Comparison of ENCODE assay signal across 13 cellular contexts in the genomic region with DNA sequence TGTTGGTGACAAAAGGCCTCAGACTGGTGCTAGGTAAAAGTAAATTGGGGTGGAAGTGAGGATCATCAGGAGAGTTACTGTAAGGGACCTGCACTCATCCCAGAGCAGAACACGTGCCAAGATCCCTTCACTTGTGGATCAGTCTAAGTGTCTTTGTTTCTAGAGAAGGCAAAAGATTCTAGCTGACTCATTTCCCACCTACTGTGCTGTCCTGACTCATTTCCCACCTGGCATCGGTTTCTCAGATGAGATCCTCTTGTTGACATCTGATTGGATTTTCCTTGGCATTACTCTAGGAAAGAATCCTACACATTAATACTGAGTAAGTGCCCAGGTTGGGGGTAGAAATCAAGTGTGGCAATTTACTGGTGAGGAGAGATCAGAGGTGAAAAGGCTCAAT.
A peak's percentile ranks its signal among the peaks of the same experiment; 100 is the strongest.
DNase-seq lines count a peak whose midpoint lies in the region; ATAC-seq and TF ChIP-seq lines count a peak whose summit lies in the region.
"Had no signal": no experiment of that assay in that cellular context is flagged by ENCODE, and none has a peak within 500 bp of the region (broad histone marks: within the 10 kb centered on the region; RNA-seq: fewer than 3 reads in every experiment).

No MANE protein-coding gene starts in this region.

- no peak overlapping the region for H3K27ac ChIP-seq in epithelial cell of prostate
- no peak overlapping the region for H3K27ac ChIP-seq in upper lobe of left lung
- H3K27ac ChIP-seq: thoracic aorta had no signal

- 25 to 42% methylated on average over 2 of the region's 2 CpGs for WGBS in upper lobe of left lung, 2 donors

- H3K27me3 Mint-ChIP-seq in WTC11 (ENCODE audit: low read depth), result no peaks in the 10 kb centered on the region

- no peaks in the 10 kb centered on the region for H3K36me3 Mint-ChIP-seq in WTC11
- H3K36me3 Mint-ChIP-seq: activated naive CD4-positive, alpha-beta T cell treated with anti-CD3 and anti-CD28 coated beads, Interleukin-2, amount 50 U/mL, for 24 hours had no signal

- ATAC-seq in upper lobe of left lung (ENCODE audit: low FRiP score in 2 of 2) (no peak), HG03439 (IDR thresholded peaks at IDR 0.05; ENCODE audit: unreplicated experiment) (no peak), WTC11 (no peak)

- TF ChIP-seq CTCF in upper lobe of left lung (IDR thresholded peaks at IDR 0.05) (no peak), WTC11 (IDR thresholded peaks at IDR 0.05) (no peak)

- peak; percentile 13 for DNase-seq in activated CD4-positive, alpha-beta T cell treated with anti-CD3 and anti-CD28 coated beads for 48 hours
- DNase-seq in activated CD4-positive, alpha-beta T cell treated with anti-CD3 and anti-CD28 coated beads for 1 hour, result no peak
- peak; percentile 59 for DNase-seq in RPMI7951 (ENCODE audit: low read depth)
- DNase-seq in epithelial cell of prostate (ENCODE audit: low read depth, low spot score), result peak; percentile 34
- DNase-seq in skeletal muscle cell (ENCODE audit: low read depth), result peak; percentile 26
- DNase-seq in upper lobe of left lung, result no peak
- no peak for DNase-seq in WTC11 (ENCODE audit: low spot score)
- DNase-seq: NCI-H1417 treated with DMSO at 0.1 percent for 48 hours, NCI-H69 had no signal

- CTCF ChIA-PET in WTC11 (lab: Charles Lee), result interaction anchor here (1.4 to 3.8 kb wide), 2 partner anchors 151 to 417 kb away, joined by 3 to 39 read pairs; a partner anchor contains a TSS

- H3K36me3 ChIP-seq in upper lobe of left lung, result no peaks in the 10 kb centered on the region
- H3K36me3 ChIP-seq: right atrium auricular region, thoracic aorta had no signal

- H3K4me1 ChIP-seq in upper lobe of left lung, result no peaks in the 10 kb centered on the region

- H3K4me3 Mint-ChIP-seq in WTC11, result no peak overlapping the region
- H3K4me3 Mint-ChIP-seq: activated naive CD4-positive, alpha-beta T cell treated with anti-CD3 and anti-CD28 coated beads, Interleukin-2, amount 50 U/mL, for 24 hours had no signal

- no peaks in the 10 kb centered on the region for H3K9me3 ChIP-seq in upper lobe of left lung
- H3K9me3 ChIP-seq: right atrium auricular region, thoracic aorta had no signal

- no peak overlapping the region for H3K4me3 ChIP-seq in skeletal muscle cell (ENCODE audit: low read depth, low read length)
- no peak overlapping the region for H3K4me3 ChIP-seq in upper lobe of left lung
- H3K4me3 ChIP-seq: right atrium auricular region, thoracic aorta had no signal

- no peaks in the 10 kb centered on the region for H3K27me3 ChIP-seq in upper lobe of left lung
- H3K27me3 ChIP-seq: right atrium auricular region had no signal

- peaks cover 30% of the 10 kb centered on the region for H3K4me1 Mint-ChIP-seq in WTC11
- H3K4me1 Mint-ChIP-seq: activated naive CD4-positive, alpha-beta T cell treated with anti-CD3 and anti-CD28 coated beads, Interleukin-2, amount 50 U/mL, for 24 hours had no signal

- H3K27ac Mint-ChIP-seq in WTC11, result no peak overlapping the region
- H3K27ac Mint-ChIP-seq: activated naive CD4-positive, alpha-beta T cell treated with anti-CD3 and anti-CD28 coated beads, Interleukin-2, amount 50 U/mL, for 24 hours had no signal

- TF ChIP-seq POLR2A in upper lobe of left lung (IDR thresholded peaks at IDR 0.05), result no peak

- POLR2A ChIA-PET in WTC11 (lab: Charles Lee), result no interaction called here

- no peaks in the 10 kb centered on the region for H3K9me3 Mint-ChIP-seq in WTC11
- H3K9me3 Mint-ChIP-seq: activated naive CD4-positive, alpha-beta T cell treated with anti-CD3 and anti-CD28 coated beads, Interleukin-2, amount 50 U/mL, for 24 hours had no signal

- TF ChIP-seq EP300 in upper lobe of left lung (IDR thresholded peaks at IDR 0.05), result no peak

TF ChIP-seq in WTC11, 78 proteins besides CTCF, POLR2A, EP300 and RAD21:
- no peak for TF ChIP-seq SP1 (CRISPR knock-in tag; conservative IDR thresholded peaks at IDR 0.05)
- no peak for TF ChIP-seq FOXJ3 (CRISPR knock-in tag; IDR thresholded peaks at IDR 0.05; ENCODE audit: borderline replicate concordance)
- TF ChIP-seq ZNF671 (CRISPR knock-in tag; IDR thresholded peaks at IDR 0.05), result no peak
- no peak for TF ChIP-seq ZNF416 (CRISPR knock-in tag; IDR thresholded peaks at IDR 0.05)
- no peak for TF ChIP-seq FOXK1 (CRISPR knock-in tag; IDR thresholded peaks at IDR 0.05)
- no peak for TF ChIP-seq MYBL2 (CRISPR knock-in tag; IDR thresholded peaks at IDR 0.05)
- TF ChIP-seq, protein P1, sequence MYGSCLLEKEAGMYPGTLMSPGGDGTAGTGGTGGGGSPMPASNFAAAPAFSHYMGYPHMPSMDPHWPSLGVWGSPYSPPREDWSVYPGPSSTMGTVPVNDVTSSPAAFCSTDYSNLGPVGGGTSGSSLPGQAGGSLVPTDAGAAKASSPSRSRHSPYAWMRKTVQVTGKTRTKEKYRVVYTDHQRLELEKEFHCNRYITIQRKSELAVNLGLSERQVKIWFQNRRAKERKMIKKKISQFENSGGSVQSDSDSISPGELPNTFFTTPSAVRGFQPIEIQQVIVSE (CRISPR knock-in tag; IDR thresholded peaks at IDR 0.05; ENCODE audit: borderline replicate concordance), result no peak
- TF ChIP-seq, protein P2, sequence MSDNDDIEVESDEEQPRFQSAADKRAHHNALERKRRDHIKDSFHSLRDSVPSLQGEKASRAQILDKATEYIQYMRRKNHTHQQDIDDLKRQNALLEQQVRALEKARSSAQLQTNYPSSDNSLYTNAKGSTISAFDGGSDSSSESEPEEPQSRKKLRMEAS (CRISPR knock-in tag; IDR thresholded peaks at IDR 0.05), result no peak
- TF ChIP-seq, protein P3, sequence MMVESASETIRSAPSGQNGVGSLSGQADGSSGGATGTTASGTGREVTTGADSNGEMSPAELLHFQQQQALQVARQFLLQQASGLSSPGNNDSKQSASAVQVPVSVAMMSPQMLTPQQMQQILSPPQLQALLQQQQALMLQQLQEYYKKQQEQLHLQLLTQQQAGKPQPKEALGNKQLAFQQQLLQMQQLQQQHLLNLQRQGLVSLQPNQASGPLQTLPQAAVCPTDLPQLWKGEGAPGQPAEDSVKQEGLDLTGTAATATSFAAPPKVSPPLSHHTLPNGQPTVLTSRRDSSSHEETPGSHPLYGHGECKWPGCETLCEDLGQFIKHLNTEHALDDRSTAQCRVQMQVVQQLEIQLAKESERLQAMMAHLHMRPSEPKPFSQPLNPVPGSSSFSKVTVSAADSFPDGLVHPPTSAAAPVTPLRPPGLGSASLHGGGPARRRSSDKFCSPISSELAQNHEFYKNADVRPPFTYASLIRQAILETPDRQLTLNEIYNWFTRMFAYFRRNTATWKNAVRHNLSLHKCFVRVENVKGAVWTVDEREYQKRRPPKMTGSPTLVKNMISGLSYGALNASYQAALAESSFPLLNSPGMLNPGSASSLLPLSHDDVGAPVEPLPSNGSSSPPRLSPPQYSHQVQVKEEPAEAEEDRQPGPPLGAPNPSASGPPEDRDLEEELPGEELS (CRISPR knock-in tag; IDR thresholded peaks at IDR 0.05), result no peak
- TF ChIP-seq, protein P4, sequence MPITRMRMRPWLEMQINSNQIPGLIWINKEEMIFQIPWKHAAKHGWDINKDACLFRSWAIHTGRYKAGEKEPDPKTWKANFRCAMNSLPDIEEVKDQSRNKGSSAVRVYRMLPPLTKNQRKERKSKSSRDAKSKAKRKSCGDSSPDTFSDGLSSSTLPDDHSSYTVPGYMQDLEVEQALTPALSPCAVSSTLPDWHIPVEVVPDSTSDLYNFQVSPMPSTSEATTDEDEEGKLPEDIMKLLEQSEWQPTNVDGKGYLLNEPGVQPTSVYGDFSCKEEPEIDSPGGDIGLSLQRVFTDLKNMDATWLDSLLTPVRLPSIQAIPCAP (CRISPR knock-in tag; IDR thresholded peaks at IDR 0.05), result no peak
- TF ChIP-seq NFE2L1 (CRISPR knock-in tag; IDR thresholded peaks at IDR 0.05), result no peak
- TF ChIP-seq, protein P5, sequence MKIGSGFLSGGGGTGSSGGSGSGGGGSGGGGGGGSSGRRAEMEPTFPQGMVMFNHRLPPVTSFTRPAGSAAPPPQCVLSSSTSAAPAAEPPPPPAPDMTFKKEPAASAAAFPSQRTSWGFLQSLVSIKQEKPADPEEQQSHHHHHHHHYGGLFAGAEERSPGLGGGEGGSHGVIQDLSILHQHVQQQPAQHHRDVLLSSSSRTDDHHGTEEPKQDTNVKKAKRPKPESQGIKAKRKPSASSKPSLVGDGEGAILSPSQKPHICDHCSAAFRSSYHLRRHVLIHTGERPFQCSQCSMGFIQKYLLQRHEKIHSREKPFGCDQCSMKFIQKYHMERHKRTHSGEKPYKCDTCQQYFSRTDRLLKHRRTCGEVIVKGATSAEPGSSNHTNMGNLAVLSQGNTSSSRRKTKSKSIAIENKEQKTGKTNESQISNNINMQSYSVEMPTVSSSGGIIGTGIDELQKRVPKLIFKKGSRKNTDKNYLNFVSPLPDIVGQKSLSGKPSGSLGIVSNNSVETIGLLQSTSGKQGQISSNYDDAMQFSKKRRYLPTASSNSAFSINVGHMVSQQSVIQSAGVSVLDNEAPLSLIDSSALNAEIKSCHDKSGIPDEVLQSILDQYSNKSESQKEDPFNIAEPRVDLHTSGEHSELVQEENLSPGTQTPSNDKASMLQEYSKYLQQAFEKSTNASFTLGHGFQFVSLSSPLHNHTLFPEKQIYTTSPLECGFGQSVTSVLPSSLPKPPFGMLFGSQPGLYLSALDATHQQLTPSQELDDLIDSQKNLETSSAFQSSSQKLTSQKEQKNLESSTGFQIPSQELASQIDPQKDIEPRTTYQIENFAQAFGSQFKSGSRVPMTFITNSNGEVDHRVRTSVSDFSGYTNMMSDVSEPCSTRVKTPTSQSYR (CRISPR knock-in tag; IDR thresholded peaks at IDR 0.05), result no peak

Comparison
In these comparisons a context has a peak if more than half of its experiments do, and no peak if none do; other contexts are left out.
1. DNase-seq: peak in activated CD4-positive, alpha-beta T cell treated with anti-CD3 and anti-CD28 coated beads for 48 hours (single experiment), RPMI7951 (single experiment), epithelial cell of prostate (single experiment) and skeletal muscle cell (single experiment); none in activated CD4-positive, alpha-beta T cell treated with anti-CD3 and anti-CD28 coated beads for 1 hour (single experiment), upper lobe of left lung (0 of 2) and WTC11 (single experiment).